In genomic region chr12:12097821-12098688, GRCh38 we compare ENCODE assay signal across 28 cellular contexts. TPM values are rescaled to one million over a fixed set of nuclear protein-coding genes. Genes with fewer than 3 reads are reported as not detected.
"Had no signal": no experiment of that assay in that cellular context is flagged by ENCODE, and none has a peak within 500 bp of the region (broad histone marks: within the 10 kb centered on the region; RNA-seq: fewer than 3 reads in every experiment).

No MANE protein-coding gene starts in this region.

- H3K4me3 ChIP-seq: adrenal gland, breast epithelium, SJSA1 had no signal

- H3K36me3 ChIP-seq: adrenal gland, breast epithelium had no signal

- H3K4me3 Mint-ChIP-seq: activated CD4-positive, alpha-beta memory T cell treated with anti-CD3 and anti-CD28 coated beads for 36 hours; activated CD4-positive, alpha-beta T cell treated with anti-CD3 and anti-CD28 coated beads, Interleukin-2, amount 10 ng/mL, durations not matched to agents 7 days and 5 days; activated naive CD8-positive, alpha-beta T cell treated with anti-CD3 and anti-CD28 coated beads, Interleukin-2, amount 10 ng/mL, durations not matched to agents 7 days and 5 days; activated T-cell treated with anti-CD3 and anti-CD28 coated beads, Interleukin-2, amount 50 U/mL, for 72 hours had no signal

- H3K4me1 Mint-ChIP-seq: activated CD4-positive, alpha-beta T cell treated with anti-CD3 and anti-CD28 coated beads, Interleukin-2, amount 10 ng/mL, durations not matched to agents 7 days and 5 days; activated naive CD8-positive, alpha-beta T cell treated with anti-CD3 and anti-CD28 coated beads, Interleukin-2, amount 10 ng/mL, durations not matched to agents 7 days and 5 days had no signal

- FAIRE-seq: RCC 7860 had no signal

- H3K27me3 Mint-ChIP-seq: activated CD4-positive, alpha-beta memory T cell treated with anti-CD3 and anti-CD28 coated beads for 36 hours; activated CD4-positive, alpha-beta T cell treated with anti-CD3 and anti-CD28 coated beads, Interleukin-2, amount 10 ng/mL, durations not matched to agents 7 days and 5 days had no signal

- H3K27me3 ChIP-seq: adrenal gland, breast epithelium, SJSA1 had no signal

- H3K27ac ChIP-seq: adrenal gland, breast epithelium, SJSA1, VCaP had no signal

- H3K9me3 Mint-ChIP-seq: activated CD4-positive, alpha-beta memory T cell treated with anti-CD3 and anti-CD28 coated beads for 36 hours; activated naive CD8-positive, alpha-beta T cell treated with anti-CD3 and anti-CD28 coated beads, Interleukin-2, amount 10 ng/mL, durations not matched to agents 7 days and 5 days had no signal

- DNase-seq: activated CD4-positive, alpha-beta memory T cell treated with anti-CD3 and anti-CD28 coated beads for 36 hours; activated CD4-positive, alpha-beta T cell treated with anti-CD3 and anti-CD28 coated beads, Interleukin-2, amount 10 ng/mL, durations not matched to agents 7 days and 5 days; activated CD4-positive, CD25-positive, alpha-beta regulatory T cell; activated CD8-positive, alpha-beta memory T cell treated with anti-CD3 and anti-CD28 coated beads for 24 hours; activated naive CD4-positive, alpha-beta T cell treated with anti-CD3 and anti-CD28 coated beads, Interleukin-2, amount 50 U/mL, for 16 hours; activated naive CD8-positive, alpha-beta T cell treated with anti-CD3 and anti-CD28 coated beads, Interleukin-2, amount 10 ng/mL, durations not matched to agents 7 days and 5 days; activated T-cell treated with anti-CD3 and anti-CD28 coated beads, Interleukin-2, amount 50 U/mL, for 72 hours; adrenal gland; anterior cingulate cortex; central memory CD4-positive, alpha-beta T cell; Kasumi-1; KBM-7; NCI-H1105 treated with DMSO at 0.1 percent for 48 hours; NCI-H1436 treated with DMSO at 0.1 percent for 48 hours; NCI-H187; NCI-H2081 treated with DMSO at 0.1 percent for 48 hours; NCI-H2171 treated with DMSO at 0.1 percent for 48 hours; NCI-H226; NCI-H526; NK-92 treated with Interleukin-12 subunit alpha and Interleukin-12 subunit beta, amount 100 ng/mL, for 24 hours; SHP77; T-helper 1 cell had no signal

- H3K27ac Mint-ChIP-seq: activated CD4-positive, alpha-beta memory T cell treated with anti-CD3 and anti-CD28 coated beads for 36 hours; activated CD4-positive, alpha-beta T cell treated with anti-CD3 and anti-CD28 coated beads, Interleukin-2, amount 10 ng/mL, durations not matched to agents 7 days and 5 days; activated naive CD8-positive, alpha-beta T cell treated with anti-CD3 and anti-CD28 coated beads, Interleukin-2, amount 10 ng/mL, durations not matched to agents 7 days and 5 days; activated T-cell treated with anti-CD3 and anti-CD28 coated beads, Interleukin-2, amount 50 U/mL, for 72 hours had no signal

- H3K9me3 ChIP-seq: adrenal gland, breast epithelium, SJSA1 had no signal

- ATAC-seq: activated T-cell treated with anti-CD3 and anti-CD28 coated beads, Interleukin-2, amount 50 U/mL, for 72 hours had no signal

- H3K4me1 ChIP-seq: adrenal gland, breast epithelium had no signal

RNA-seq across cellular contexts. Expression of gene BCL2L14, which starts 27.3 kb away (rescaled TPM):
- total RNA-seq: adrenal gland, chondrocyte, NCI-H460, SJSA1 had no signal
